8 cellular contexts compared by ENCODE assay signal in the genomic region with DNA sequence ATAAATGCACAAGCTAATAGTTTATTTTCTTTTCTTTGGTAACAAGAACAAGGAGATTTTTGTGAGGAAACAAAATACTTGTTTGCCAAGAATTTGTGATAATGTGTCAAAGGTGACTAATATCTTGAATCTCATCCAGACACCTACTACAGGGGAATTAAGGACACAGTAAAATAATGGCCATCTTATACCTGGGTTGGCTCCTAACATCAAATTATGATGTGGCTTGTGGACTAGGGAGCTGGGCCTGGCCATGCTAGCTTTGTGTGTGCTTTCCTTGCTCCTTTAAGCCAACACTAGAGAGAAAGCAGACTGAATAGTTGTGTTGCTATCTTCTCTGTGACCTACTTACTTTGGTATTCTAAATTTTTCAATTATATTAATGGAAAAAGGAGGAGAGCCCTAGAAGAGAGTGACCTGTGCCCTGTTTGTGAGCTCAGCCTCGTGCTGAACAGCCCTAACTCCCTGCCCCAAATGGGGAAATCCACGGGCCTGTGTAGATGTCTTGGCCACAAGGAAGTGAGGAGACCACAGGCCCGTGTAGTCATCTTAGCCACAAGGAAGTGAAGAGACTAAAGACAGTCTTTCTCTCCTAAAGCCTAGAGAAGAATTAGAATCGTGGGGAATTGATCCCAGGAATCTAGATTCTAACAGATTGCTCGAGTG. TPM values are rescaled to one million over a fixed set of nuclear protein-coding genes. Genes with fewer than 3 reads are reported as not detected.
DNase-seq lines count a peak whose midpoint lies in the region; ATAC-seq, FAIRE-seq and TF ChIP-seq lines count a peak whose summit lies in the region.

No MANE protein-coding gene starts in this region.

- H3K27ac ChIP-seq in Karpas-422 (ENCODE audit: low read length): peak overlapping the region; percentile 65

- peak; percentile 84 for ATAC-seq in omental fat pad (ENCODE audit: low FRiP score)

- FAIRE-seq in GM12892 (lab: Jason Lieb, UNC) (peak; percentile 84), bronchial epithelial cell (lab: Jason Lieb, UNC) (no peak)

- no peaks in the 10 kb centered on the region for H3K9me2 ChIP-seq in Karpas-422 (replicated peaks; ENCODE audit: insufficient read depth, low read length)

- H3K36me3 ChIP-seq in Karpas-422 (ENCODE audit: insufficient read depth, low read length) (no peaks in the 10 kb centered on the region), bronchial epithelial cell (ENCODE audit: control insufficient read depth, insufficient read depth, low read length) (no peaks in the 10 kb centered on the region)

- peaks cover 87% of the 10 kb centered on the region for H3K79me2 ChIP-seq in Karpas-422 (ENCODE audit: low read length)

- H3K9ac ChIP-seq in Karpas-422 (ENCODE audit: low read length): peak overlapping the region; percentile 12; the same call in 1 of the 2 replicates

- no peaks in the 10 kb centered on the region for H4K20me1 ChIP-seq in Karpas-422 (ENCODE audit: insufficient read depth, low read depth, low read length)

- TF ChIP-seq CTCF in bronchial epithelial cell (IDR thresholded peaks at IDR 0.05; ENCODE audit: insufficient read depth, low read length, severe bottlenecking) (no peak), omental fat pad (IDR thresholded peaks at IDR 0.05) (no peak)

- H3K4me3 ChIP-seq in Karpas-422 (ENCODE audit: low read length): no peak overlapping the region
- no peak overlapping the region for H3K4me3 ChIP-seq in bronchial epithelial cell (ENCODE audit: low read depth, low read length)

- H3K27me3 ChIP-seq in Karpas-422 (ENCODE audit: low read length): no peaks in the 10 kb centered on the region
- no peaks in the 10 kb centered on the region for H3K27me3 ChIP-seq in bronchial epithelial cell (ENCODE audit: control insufficient read depth, insufficient read depth, low read length)

- DNase-seq in GM12892 (ENCODE audit: insufficient read length): peak; percentile 11
- peak; percentile 51 for DNase-seq in H4 (ENCODE audit: low spot score)
- DNase-seq in Karpas-422: peak; percentile 77
- peak; percentile 88 for DNase-seq in bronchial epithelial cell (ENCODE audit: low read depth)
- DNase-seq in omental fat pad (ENCODE audit: low spot score): no peak
- DNase-seq in inferior parietal cortex (ENCODE audit: extremely low spot score): no peak
- DNase-seq in stimulated activated CD4-positive, alpha-beta T cell treated with anti-CD3 and anti-CD28 coated beads, Interleukin-4, amount 100 ng/mL, for 4 hours: no peak
- DNase-seq in effector CD8-positive, alpha-beta T cell (lab: John Stamatoyannopoulos, UW): no peak

- H3K4me1 ChIP-seq in Karpas-422 (ENCODE audit: low read length): peaks cover 41% of the 10 kb centered on the region

- peak overlapping the region; percentile 52 for H3K4me2 ChIP-seq in Karpas-422 (ENCODE audit: low read depth, low read length, poor library complexity, severe bottlenecking)

- TF ChIP-seq POLR2A in GM12892 (IDR thresholded peaks at IDR 0.05; ENCODE audit: low read depth, low read length): no peak

- 0 out of 2 replicates have a peak overlapping the region, but pooled peaks have one; percentile 68 for H2AFZ ChIP-seq in Karpas-422 (ENCODE audit: low read length)

- H3K9me3 ChIP-seq in Karpas-422 (ENCODE audit: low read length): no peaks in the 10 kb centered on the region

RNA-seq across cellular contexts. Expression of a gene that starts 23.3 kb away (rescaled TPM):
- polyA plus RNA-seq in GM12892 (2012; ENCODE audit: missing spikeins): 1.2 TPM
- total RNA-seq in H4 (2014; rRNA removed; shearing (Covaris generic)): 2.6 and 6.3 TPM in 2 replicates
- 40.0 and 65.1 TPM in 2 replicates for total RNA-seq in Karpas-422 (2014; rRNA removed; shearing (Covaris generic); ENCODE audit: low replicate concordance)
- total RNA-seq in bronchial epithelial cell: 11.1 and 12.7 TPM in 2 replicates
- total RNA-seq in omental fat pad: 10 to 100 TPM; 42.3 to 57.2 (median 52.8) TPM

Comparison
In these comparisons a context has a peak if more than half of its experiments do, and no peak if none do; other contexts are left out.
1. DNase-seq: peak in GM12892 (single experiment), H4 (single experiment), Karpas-422 (single experiment) and bronchial epithelial cell (single experiment); none in omental fat pad (single experiment), inferior parietal cortex (single experiment), stimulated activated CD4-positive, alpha-beta T cell treated with anti-CD3 and anti-CD28 coated beads, Interleukin-4, amount 100 ng/mL, for 4 hours (0 of 2) and effector CD8-positive, alpha-beta T cell (single experiment).